8 cellular contexts compared by ENCODE assay signal in genomic region chr14:22556021-22556989, GRCh38. TPM values are rescaled to one million over a fixed set of nuclear protein-coding genes. Genes with fewer than 3 reads are reported as not detected.
DNase-seq lines count a peak whose midpoint lies in the region; ATAC-seq and TF ChIP-seq lines count a peak whose summit lies in the region.

No MANE protein-coding gene starts in this region.

- H3K9me3 ChIP-seq in CD4-positive, alpha-beta T cell (ENCODE audit: control insufficient read depth, low read length): no peaks in the 10 kb centered on the region
- no peaks in the 10 kb centered on the region for H3K9me3 ChIP-seq in mononuclear cell (ENCODE audit: low read depth, low read length)

- H3K27ac Mint-ChIP-seq in CD4-positive, alpha-beta T cell: peak overlapping the region; percentile 97
- peak overlapping the region; percentile 98 for H3K27ac Mint-ChIP-seq in activated B cell treated with CpG ODN at 0.5 μM for 24 hours

- intact Hi-C loops in CD4-positive, alpha-beta T cell (cut with DNase I, micrococcal nuclease): loop anchor here (2.0 to 10.0 kb wide), 16 partner anchors 32 to 914 kb away; partner anchors contain the start of genes AJUBA (in 1 of the 2), DAD1 (in 1 of the 2) and MRPL52 (in 1 of the 2)
- intact Hi-C loops in activated B cell treated with CpG ODN at 0.5 μM for 24 hours (cut with micrococcal nuclease): loop anchor here (1.0 kb wide), 13 partner anchors 19 to 332 kb away; partner anchors contain the start of genes DAD1 and MRPL52

- POLR2A ChIA-PET in CD4-positive, alpha-beta T cell (lab: Charles Lee): interaction anchor here (0.6 to 13.3 kb wide), 60 partner anchors 10 to 915 kb away, joined by 3 to 613 read pairs (median 6); partner anchors contain the start of genes ABHD4, DAD1, LRP10 and OXA1L
- POLR2A ChIA-PET in activated B cell treated with CpG ODN at 0.5 μM for 24 hours (lab: Charles Lee): interaction anchor here (0.6 to 13.3 kb wide), 48 partner anchors 8 to 745 kb away, joined by 3 to 243 read pairs (median 7); partner anchors contain the start of genes ABHD4, ACIN1, C14orf119 and DAD1

- CTCF ChIA-PET in CD4-positive, alpha-beta T cell (lab: Charles Lee): interaction anchor here (0.6 to 4.5 kb wide), 61 partner anchors 10 to 833 kb away, joined by 3 to 211 read pairs (median 5); partner anchors contain the start of genes ABHD4, CDH24, DAD1 and LRP10
- CTCF ChIA-PET in activated B cell treated with CpG ODN at 0.5 μM for 24 hours (lab: Charles Lee): interaction anchor here (0.6 to 8.0 kb wide), 47 partner anchors 9 to 513 kb away, joined by 3 to 324 read pairs (median 6); partner anchors contain the start of genes AJUBA, MRPL52 and OXA1L

- peak; percentile 88 to 99 (median 94) for DNase-seq in CD4-positive, alpha-beta T cell
- DNase-seq in HT1080 (ENCODE audit: low read depth): peak; percentile 100
- DNase-seq in activated B cell treated with CpG ODN at 0.5 μM for 24 hours: peak; percentile 86
- peak in 2 of 61 donors; percentile 10 to 15 for DNase-seq in caudate nucleus (lab: John Stamatoyannopoulos, UW)
- peak; percentile 90 to 93 for DNase-seq in stimulated activated CD8-positive, alpha-beta memory T cell treated with anti-CD3 and anti-CD28 coated beads, Interleukin-7, amount 100 ng/mL, for 1 hour (ENCODE audit: low read depth in 2 of 2)
- DNase-seq in NCI-H1092 (lab: John Stamatoyannopoulos, UW): no peak

- peaks cover 93% of the 10 kb centered on the region for H3K4me1 Mint-ChIP-seq in CD4-positive, alpha-beta T cell (ENCODE audit: low read depth)
- peaks cover 88% of the 10 kb centered on the region for H3K4me1 Mint-ChIP-seq in activated B cell treated with CpG ODN at 0.5 μM for 24 hours

- H3K27me3 ChIP-seq in CD4-positive, alpha-beta T cell (ENCODE audit: control insufficient read depth, insufficient read depth, low read length): no peaks in the 10 kb centered on the region
- H3K27me3 ChIP-seq in mononuclear cell (ENCODE audit: insufficient read depth, low read length): no peaks in the 10 kb centered on the region

- peaks cover 6% of the 10 kb centered on the region for H3K27me3 Mint-ChIP-seq in CD4-positive, alpha-beta T cell
- peaks cover 4% of the 10 kb centered on the region for H3K27me3 Mint-ChIP-seq in activated B cell treated with CpG ODN at 0.5 μM for 24 hours

- peaks cover 2% of the 10 kb centered on the region for H3K9me3 Mint-ChIP-seq in CD4-positive, alpha-beta T cell
- no peaks in the 10 kb centered on the region for H3K9me3 Mint-ChIP-seq in activated B cell treated with CpG ODN at 0.5 μM for 24 hours

- no peak for TF ChIP-seq CTCF in CD4-positive, alpha-beta T cell (IDR thresholded peaks at IDR 0.05)
- TF ChIP-seq CTCF in activated B cell treated with CpG ODN at 0.5 μM for 24 hours (IDR thresholded peaks at IDR 0.05): no peak

- H3K4me1 ChIP-seq in mononuclear cell (ENCODE audit: insufficient read depth, low read length): peaks cover 98% of the 10 kb centered on the region

- peak overlapping the region; percentile 1 for H3K4me3 ChIP-seq in mononuclear cell (ENCODE audit: low read length)

- peak overlapping the region; percentile 96 for H3K4me3 Mint-ChIP-seq in CD4-positive, alpha-beta T cell
- peak overlapping the region; percentile 80 for H3K4me3 Mint-ChIP-seq in activated B cell treated with CpG ODN at 0.5 μM for 24 hours

- ATAC-seq in CD4-positive, alpha-beta T cell (ENCODE audit: poor library complexity): peak; percentile 62
- ATAC-seq in GM21423 (IDR thresholded peaks at IDR 0.05; ENCODE audit: unreplicated experiment) (peak; percentile 70), activated B cell treated with CpG ODN at 0.5 μM for 24 hours (ENCODE audit: low read depth) (peak; percentile 73)

- H3K36me3 Mint-ChIP-seq in CD4-positive, alpha-beta T cell (ENCODE audit: low read depth): peaks cover 37% of the 10 kb centered on the region
- peaks cover 17% of the 10 kb centered on the region for H3K36me3 Mint-ChIP-seq in activated B cell treated with CpG ODN at 0.5 μM for 24 hours (ENCODE audit: low read depth)

- H3K27ac ChIP-seq in CD4-positive, alpha-beta T cell (ENCODE audit: low read depth, low read length): peak overlapping the region; percentile 99
- peak overlapping the region; percentile 63 for H3K27ac ChIP-seq in caudate nucleus (ENCODE audit: low read depth, low read length)

RNA-seq across cellular contexts. Expression of gene DAD1, which starts 32.7 kb away (rescaled TPM):
- total RNA-seq in CD4-positive, alpha-beta T cell: 10 to 100 TPM; 41.8 to 44.1 TPM
- 280 and 308 TPM in 2 replicates for total RNA-seq in HT1080 (2014; rRNA removed; shearing (Covaris generic))
- polyA plus RNA-seq in HT1080 (2015; cell fraction: cytosol; rRNA removed): 275 and 317 TPM in 2 replicates
- polyA plus RNA-seq in HT1080 (2015; cell fraction: nucleus; rRNA removed): 148 and 176 TPM in 2 replicates
- total RNA-seq in activated B cell treated with CpG ODN at 0.5 μM for 24 hours (123 and 139 TPM in 2 replicates), mononuclear cell (83.6 TPM)

RNA-seq across cellular contexts. Expression of gene ABHD4, which starts 41.8 kb away (rescaled TPM):
- total RNA-seq in CD4-positive, alpha-beta T cell: 1 to 10 TPM; 7.1 to 8.9 TPM
- 3.5 and 6.9 TPM in 2 replicates for total RNA-seq in HT1080 (2014; rRNA removed; shearing (Covaris generic))
- 10.7 and 11.9 TPM in 2 replicates for polyA plus RNA-seq in HT1080 (2015; cell fraction: cytosol; rRNA removed)
- 12.8 and 14.3 TPM in 2 replicates for polyA plus RNA-seq in HT1080 (2015; cell fraction: nucleus; rRNA removed)
- total RNA-seq in activated B cell treated with CpG ODN at 0.5 μM for 24 hours (12.1 and 13.0 TPM in 2 replicates), mononuclear cell (7.5 TPM)
